Comparison of ENCODE assay signal across 31 cellular contexts in the genomic region with DNA sequence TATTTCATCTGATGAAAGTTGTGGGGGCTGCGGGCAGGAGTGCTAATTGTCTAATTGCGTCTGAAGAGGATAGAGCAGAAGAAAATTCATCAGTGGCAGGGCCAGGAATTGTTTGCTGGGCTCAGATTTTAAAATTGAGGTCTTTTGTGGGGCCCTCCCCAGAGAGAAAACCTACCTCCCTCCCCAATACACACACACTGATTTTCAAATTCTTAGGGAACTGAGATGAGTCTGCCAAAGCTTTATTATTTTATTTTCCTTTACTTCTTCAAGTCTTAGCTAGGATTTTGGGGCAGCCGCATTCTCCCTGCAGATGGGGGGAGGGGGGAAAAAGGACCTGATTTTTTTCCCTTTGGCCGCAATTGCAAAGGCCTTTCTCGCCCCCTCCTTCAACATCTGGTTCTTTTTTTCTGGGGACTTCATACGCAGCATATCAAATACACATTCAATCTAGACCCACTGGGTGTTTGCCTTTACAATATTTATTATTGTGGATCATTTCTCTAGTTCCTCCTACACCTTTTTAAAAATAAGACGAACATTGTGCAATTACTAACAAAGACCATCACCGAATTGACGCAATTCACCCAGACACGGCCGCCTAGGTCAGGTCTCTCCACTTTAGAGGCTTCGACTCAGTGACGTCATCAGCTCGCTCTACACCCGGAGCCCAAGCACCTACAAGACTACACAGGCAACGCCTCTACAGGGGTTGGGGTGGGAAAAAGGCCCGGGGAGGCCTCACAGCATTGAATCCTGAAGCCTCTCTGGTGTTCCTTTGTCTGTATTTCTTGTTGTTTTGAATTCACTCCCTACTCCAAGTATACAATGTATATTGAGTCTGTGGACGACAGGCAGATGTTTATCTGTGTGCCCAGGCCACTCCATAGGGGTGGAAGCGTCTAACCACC. TPM values are rescaled to one million over a fixed set of nuclear protein-coding genes. Genes with fewer than 3 reads are reported as not detected.
A peak's percentile ranks its signal among the peaks of the same experiment; 100 is the strongest.
DNase-seq lines count a peak whose midpoint lies in the region; ATAC-seq, FAIRE-seq and TF ChIP-seq lines count a peak whose summit lies in the region.
"Had no signal": no experiment of that assay in that cellular context is flagged by ENCODE, and none has a peak within 500 bp of the region (broad histone marks: within the 10 kb centered on the region; RNA-seq: fewer than 3 reads in every experiment).

No MANE protein-coding gene starts in this region.

- TF ChIP-seq RAD21 in H1 (IDR thresholded peaks at IDR 0.05 in 1 of 2, conservative IDR thresholded peaks at IDR 0.05 in 1 of 2; ENCODE audit: low read depth in 2 of 2, low read length in 2 of 2), result no peak

- no peaks in the 10 kb centered on the region for H3K79me2 ChIP-seq in H1 (ENCODE audit: control insufficient read depth in 1 of 2, insufficient read depth in 2 of 2, low read length in 2 of 2)

- H3K18ac ChIP-seq in H1 (ENCODE audit: extremely low read depth, low read length), result no peak overlapping the region

- no peak for ATAC-seq in omental fat pad (ENCODE audit: low FRiP score)
- no peak for ATAC-seq in GM18907 (IDR thresholded peaks at IDR 0.05; ENCODE audit: unreplicated experiment)
- ATAC-seq: activated CD4-positive, CD25-positive, alpha-beta regulatory T cell treated with anti-CD3 and anti-CD28 coated beads, Interleukin-2, amount 50 U/mL, for 24 hours; activated T-cell treated with anti-CD3 and anti-CD28 coated beads, Interleukin-2, amount 50 U/mL, for 4 hours; gastroesophageal sphincter; lower lobe of right lung; stimulated activated effector memory CD8-positive, alpha-beta T cell treated with anti-CD3 and anti-CD28 coated beads, Interleukin-12 subunit alpha, Interleukin-12 subunit beta, amount 100 ng/mL, for 72 hours had no signal

- no peak overlapping the region for H3K14ac ChIP-seq in H1 (ENCODE audit: insufficient read length)

- peak overlapping the region; percentile 35 to 95; a peak in 3 of 4 replicates for H3K4me2 ChIP-seq in H1 (ENCODE audit: insufficient read depth in 1 of 2, low read depth in 2 of 2, low read length in 2 of 2)
- H3K4me2 ChIP-seq: KMS-11, smooth muscle cell had no signal

- peaks cover 2% of the 10 kb centered on the region for H3K4me1 Mint-ChIP-seq in activated CD4-positive, alpha-beta T cell treated with anti-CD3 and anti-CD28 coated beads, Interleukin-2, amount 10 ng/mL, durations not matched to agents 7 days and 5 days
- H3K4me1 Mint-ChIP-seq in osteocyte (ENCODE audit: unreplicated experiment), result peaks cover 13% of the 10 kb centered on the region
- H3K4me1 Mint-ChIP-seq: stimulated activated effector memory CD8-positive, alpha-beta T cell treated with anti-CD3 and anti-CD28 coated beads, Interleukin-12 subunit alpha, Interleukin-12 subunit beta, amount 100 ng/mL, for 72 hours had no signal

- peaks cover 7% of the 10 kb centered on the region; the same call in 1 of the 2 replicates for H3K23me2 ChIP-seq in H1 (ENCODE audit: low read depth, low read length)

- H3K27ac Mint-ChIP-seq in activated CD4-positive, alpha-beta T cell treated with anti-CD3 and anti-CD28 coated beads, Interleukin-2, amount 10 ng/mL, durations not matched to agents 7 days and 5 days, result peak overlapping the region; percentile 36
- H3K27ac Mint-ChIP-seq in osteocyte (ENCODE audit: unreplicated experiment), result no peak overlapping the region
- H3K27ac Mint-ChIP-seq: activated naive CD4-positive, alpha-beta T cell treated with anti-CD3 and anti-CD28 coated beads for 36 hours; stimulated activated effector memory CD8-positive, alpha-beta T cell treated with anti-CD3 and anti-CD28 coated beads, Interleukin-12 subunit alpha, Interleukin-12 subunit beta, amount 100 ng/mL, for 72 hours had no signal

- peaks cover 76 to 97% (median 91%) of the 10 kb centered on the region in 4 experiments for H3K27me3 ChIP-seq in H1 (replicated peaks in 1 of 4; ENCODE audit: control insufficient read depth in 3 of 4, extremely low read depth in 1 of 4, insufficient read depth in 3 of 4, low read length in 3 of 4)
- H3K27me3 ChIP-seq: testis had no signal

- no peak overlapping the region for H2BK15ac ChIP-seq in H1 (ENCODE audit: low read length)

- peaks cover 85% of the 10 kb centered on the region for H3K27me3 Mint-ChIP-seq in activated CD4-positive, alpha-beta T cell treated with anti-CD3 and anti-CD28 coated beads, Interleukin-2, amount 10 ng/mL, durations not matched to agents 7 days and 5 days
- no peaks in the 10 kb centered on the region for H3K27me3 Mint-ChIP-seq in osteocyte (ENCODE audit: unreplicated experiment)

- H2BK120ac ChIP-seq in H1 (replicated peaks; ENCODE audit: low read depth, low read length), result no peak overlapping the region

- no peak for FAIRE-seq in H1 (lab: Jason Lieb, UNC)
- FAIRE-seq: colon, endometrium had no signal

- H3K9ac ChIP-seq in H1 (replicated peaks in 1 of 4; ENCODE audit: extremely low read depth in 1 of 4, low read depth in 3 of 4, low read length in 3 of 4), result no peak overlapping the region
- H3K9ac ChIP-seq: KMS-11 had no signal

- H3K9me3 ChIP-seq in H1 (ENCODE audit: insufficient read depth in 2 of 2, low read depth in 1 of 2, low read length in 1 of 2), result peaks cover 0 to 4% of the 10 kb centered on the region in 2 experiments; a peak in 1 of 4 replicates
- H3K9me3 ChIP-seq: lower lobe of right lung, testis had no signal

- H4K20me1 ChIP-seq in H1 (replicated peaks in 1 of 2; ENCODE audit: control insufficient read depth in 1 of 2, insufficient read depth in 2 of 2, low read length in 2 of 2), result peaks cover 0 to 8% of the 10 kb centered on the region in 2 experiments

- no peaks in the 10 kb centered on the region for H3K79me1 ChIP-seq in H1 (ENCODE audit: low read depth, low read length)

- no peak overlapping the region for H3K56ac ChIP-seq in H1 (replicated peaks; ENCODE audit: insufficient read length, low read depth, low read length)

- H3K4me1 ChIP-seq in H1 (replicated peaks in 1 of 4; ENCODE audit: control insufficient read depth in 3 of 4, insufficient read depth in 4 of 4, low read length in 3 of 4), result peaks cover 13 to 35% (median 21%) of the 10 kb centered on the region in 4 experiments

- H2AK5ac ChIP-seq in H1 (ENCODE audit: low read depth, low read length), result no peak overlapping the region

- no peak overlapping the region for H3K23ac ChIP-seq in H1 (ENCODE audit: insufficient read length)

- H3K4me3 ChIP-seq in astrocyte of the cerebellum (ENCODE audit: low read depth, low read length) (peak overlapping the region; percentile 21), H1 (ENCODE audit: extremely low read depth in 1 of 4, insufficient read depth in 2 of 4, low read depth in 3 of 4, low read length in 4 of 4) (peak overlapping the region in 1 of 4 experiments; percentile 68; a peak in 1 of 8 replicates)
- H3K4me3 ChIP-seq: gastroesophageal sphincter, lower lobe of right lung, Peyer's patch, smooth muscle cell, testis had no signal

- TF ChIP-seq CTCF in astrocyte of the cerebellum (IDR thresholded peaks at IDR 0.05; ENCODE audit: low read depth, low read length, missing control alignments), result no peak
- no peak for TF ChIP-seq CTCF in H1 (IDR thresholded peaks at IDR 0.05; ENCODE audit: control extremely low read depth in 1 of 3, insufficient read depth in 1 of 3, low read depth in 1 of 3, low read length in 3 of 3)
- TF ChIP-seq CTCF in osteocyte (IDR thresholded peaks at IDR 0.05), result no peak
- TF ChIP-seq CTCF in omental fat pad (IDR thresholded peaks at IDR 0.05), result no peak

- H4K8ac ChIP-seq in H1 (ENCODE audit: extremely low read depth, insufficient read depth, low read length), result no peak overlapping the region; the same call in 1 of the 2 replicates

- H3K4me3 Mint-ChIP-seq in activated CD4-positive, alpha-beta T cell treated with anti-CD3 and anti-CD28 coated beads, Interleukin-2, amount 10 ng/mL, durations not matched to agents 7 days and 5 days, result peak overlapping the region; percentile 7
- no peak overlapping the region for H3K4me3 Mint-ChIP-seq in osteocyte (ENCODE audit: unreplicated experiment)
- H3K4me3 Mint-ChIP-seq: activated naive CD4-positive, alpha-beta T cell treated with anti-CD3 and anti-CD28 coated beads for 36 hours; activated T-cell treated with anti-CD3 and anti-CD28 coated beads, Interleukin-2, amount 50 U/mL, for 4 hours; stimulated activated effector memory CD8-positive, alpha-beta T cell treated with anti-CD3 and anti-CD28 coated beads, Interleukin-12 subunit alpha, Interleukin-12 subunit beta, amount 100 ng/mL, for 72 hours had no signal

- in situ Hi-C loops in astrocyte of the cerebellum (cut with HindIII; ENCODE audit: low sequenced_read_pairs), result loop anchor here (25.0 kb wide), 1 partner anchor 577 kb away; no protein-coding TSS in a partner anchor

- no peak overlapping the region for H2BK20ac ChIP-seq in H1 (ENCODE audit: low read length)

- CTCF ChIA-PET in activated CD4-positive, alpha-beta T cell treated with anti-CD3 and anti-CD28 coated beads, Interleukin-2, amount 10 ng/mL, durations not matched to agents 7 days and 5 days (lab: Charles Lee), result no interaction called here
- CTCF ChIA-PET in H1 (lab: Charles Lee; ENCODE audit: partially characterized antibody), result interaction anchor here (0.8 to 27.3 kb wide), 7 partner anchors 8 to 32 kb away, joined by 3 to 485 read pairs (median 9); no protein-coding TSS in a partner anchor

- no peaks in the 10 kb centered on the region for H3K36me3 Mint-ChIP-seq in activated CD4-positive, alpha-beta T cell treated with anti-CD3 and anti-CD28 coated beads, Interleukin-2, amount 10 ng/mL, durations not matched to agents 7 days and 5 days (ENCODE audit: low read depth)
- H3K36me3 Mint-ChIP-seq in osteocyte (ENCODE audit: unreplicated experiment), result peaks cover 33% of the 10 kb centered on the region

- no peak overlapping the region for H2BK5ac ChIP-seq in H1 (ENCODE audit: low read depth, low read length)

- H3K4ac ChIP-seq in H1 (replicated peaks; ENCODE audit: insufficient read length, low read depth, low read length), result no peak overlapping the region

- H4K91ac ChIP-seq in H1 (replicated peaks; ENCODE audit: insufficient read length, low read length), result no peak overlapping the region

- POLR2A ChIA-PET in activated CD4-positive, alpha-beta T cell treated with anti-CD3 and anti-CD28 coated beads, Interleukin-2, amount 10 ng/mL, durations not matched to agents 7 days and 5 days (lab: Charles Lee), result no interaction called here
- POLR2A ChIA-PET in H1 (lab: Charles Lee; ENCODE audit: partially characterized antibody), result interaction anchor here (1.0 kb wide), 1 partner anchor 11 kb away, joined by 3 read pairs; no protein-coding TSS in a partner anchor

- 1% methylated on average over 19 of the region's 19 CpGs; no CpG with 5 or more reads in 1 of the 2 experiments for WGBS in H1 (ENCODE audit: extremely low coverage in 1 of 2, insufficient coverage in 1 of 2, insufficient read length in 1 of 2, insufficient replicate concordance in 2 of 2, low coverage in 1 of 2, low lambda C conversion rate in 2 of 2, missing lambda C conversion rate in 1 of 2), 2 experiments

- H2AFZ ChIP-seq in H1 (ENCODE audit: low read length), result no peak overlapping the region

- no peak for DNase-seq in activated CD4-positive, alpha-beta T cell treated with anti-CD3 and anti-CD28 coated beads, Interleukin-2, amount 10 ng/mL, durations not matched to agents 7 days and 5 days
- no peak for DNase-seq in activated CD4-positive, alpha-beta T cell treated with anti-CD3 and anti-CD28 coated beads for 48 hours
- DNase-seq in astrocyte of the cerebellum (ENCODE audit: low read depth) (no peak), H1 (ENCODE audit: low read depth in 1 of 2, low spot score in 2 of 2) (no peak), osteocyte (ENCODE audit: extremely low spot score, unreplicated experiment) (peak; percentile 63), omental fat pad (ENCODE audit: low spot score) (no peak), CD1c-positive myeloid dendritic cell (ENCODE audit: extremely low spot score) (no peak)
- DNase-seq: activated naive CD4-positive, alpha-beta T cell treated with anti-CD3 and anti-CD28 coated beads for 36 hours; activated T-cell treated with anti-CD3 and anti-CD28 coated beads, Interleukin-2, amount 50 U/mL, for 4 hours; anterior cingulate cortex; BE2C; islet precursor cell; lower lobe of right lung; NCI-H1694; NCI-H2171; NCI-H524; nucleus accumbens; Peyer's patch; SIG-M5; stimulated activated CD4-positive, alpha-beta T cell treated with anti-CD3 and anti-CD28 coated beads, Interleukin-2, amount 100 ng/mL, for 24 hours; SW 1271; testis had no signal

- peak overlapping the region; percentile 42; the same call in 1 of the 2 replicates for H2BK12ac ChIP-seq in H1 (ENCODE audit: low read depth, low read length)

- H3K27ac ChIP-seq in H1 (ENCODE audit: low read depth, low read length), result no peak overlapping the region
- H3K27ac ChIP-seq: gastroesophageal sphincter, KMS-11, lower lobe of right lung, Peyer's patch, testis had no signal

- H4K5ac ChIP-seq in H1 (ENCODE audit: insufficient read length, low read depth, low read length), result no peak overlapping the region

- H3K9me3 Mint-ChIP-seq in activated CD4-positive, alpha-beta T cell treated with anti-CD3 and anti-CD28 coated beads, Interleukin-2, amount 10 ng/mL, durations not matched to agents 7 days and 5 days, result peaks cover 2% of the 10 kb centered on the region
- no peaks in the 10 kb centered on the region for H3K9me3 Mint-ChIP-seq in osteocyte (ENCODE audit: unreplicated experiment)
- H3K9me3 Mint-ChIP-seq: activated T-cell treated with anti-CD3 and anti-CD28 coated beads, Interleukin-2, amount 50 U/mL, for 4 hours had no signal

- no peak for TF ChIP-seq POLR2A in H1 (IDR thresholded peaks at IDR 0.05; ENCODE audit: control extremely low read depth in 1 of 2, low read depth in 2 of 2, low read length in 2 of 2)

- no peak for TF ChIP-seq EP300 in H1 (IDR thresholded peaks at IDR 0.05; ENCODE audit: borderline replicate concordance in 1 of 2, low read depth in 2 of 2, low read length in 2 of 2)

- peaks cover 0 to 4% (median 0%) of the 10 kb centered on the region in 4 experiments; a peak in 2 of 8 replicates for H3K36me3 ChIP-seq in H1 (ENCODE audit: control insufficient read depth in 2 of 4, insufficient read depth in 4 of 4, low read length in 3 of 4)
- H3K36me3 ChIP-seq: BE2C, gastroesophageal sphincter, lower lobe of right lung, Peyer's patch had no signal

RNA-seq across cellular contexts. Expression of a gene that starts 16.8 kb away (rescaled TPM):
- not detected for total RNA-seq in activated CD4-positive, alpha-beta T cell treated with anti-CD3 and anti-CD28 coated beads, Interleukin-2, amount 10 ng/mL, durations not matched to agents 7 days and 5 days
- 0.13 TPM in 1 of 2 replicates, not detected in the other for total RNA-seq in H1 (2021; fragmentation: NEBNext Ultra II Directional; extraction: Animal tissue kit (Norgen Biotek cat#: 25700))
- 0.03 and 0.31 TPM in 2 replicates for polyA plus RNA-seq in H1 (2011; rRNA removed)
- polyA plus RNA-seq in H1 (2011; cell fraction: cytosol; rRNA removed), result 0.08 TPM
- 0.27 TPM for polyA plus RNA-seq in H1 (2011; cell fraction: nucleus; rRNA removed)
- polyA plus RNA-seq in H1 (2012, experiment 1 of 2), result 0.27 TPM in 1 of 4 replicates, not detected in the others
- 0.08 TPM for polyA plus RNA-seq in H1 (2012, experiment 2 of 2)
- polyA plus RNA-seq in H1 (2013, experiment 1 of 2), result 0.06 TPM
- 0.06 TPM for polyA plus RNA-seq in H1 (2013, experiment 2 of 2)
- not detected in 2 replicates for polyA minus RNA-seq in H1 (2011; rRNA and poly(A)+ RNA removed)
- polyA minus RNA-seq in H1 (2011; cell fraction: cytosol; rRNA and poly(A)+ RNA removed), result not detected
- polyA minus RNA-seq in H1 (2011; cell fraction: nucleus; rRNA and poly(A)+ RNA removed), result 0.60 TPM
- 8.6 and 8.8 TPM in 2 replicates for total RNA-seq in osteocyte
- not detected for total RNA-seq in omental fat pad
- total RNA-seq: activated naive CD4-positive, alpha-beta T cell treated with anti-CD3 and anti-CD28 coated beads for 36 hours; activated T-cell treated with anti-CD3 and anti-CD28 coated beads, Interleukin-2, amount 50 U/mL, for 4 hours; HT1080; lower lobe of right lung; Peyer's patch; smooth muscle cell had no signal
- polyA plus RNA-seq: smooth muscle cell had no signal

RNA-seq across cellular contexts. Expression of a gene that starts 19.6 kb away (rescaled TPM):
- not detected for total RNA-seq in activated CD4-positive, alpha-beta T cell treated with anti-CD3 and anti-CD28 coated beads, Interleukin-2, amount 10 ng/mL, durations not matched to agents 7 days and 5 days
- total RNA-seq in H1 (2021; fragmentation: NEBNext Ultra II Directional; extraction: Animal tissue kit (Norgen Biotek cat#: 25700)), result 1.5 and 2.2 TPM in 2 replicates
- 0.80 and 3.6 TPM in 2 replicates for polyA plus RNA-seq in H1 (2011; rRNA removed)
- 1.7 TPM for polyA plus RNA-seq in H1 (2011; cell fraction: cytosol; rRNA removed)
- 2.7 TPM for polyA plus RNA-seq in H1 (2011; cell fraction: nucleus; rRNA removed)
- 0.27 to 0.77 TPM (median 0.60 TPM) in 4 replicates for polyA plus RNA-seq in H1 (2012, experiment 1 of 2)
- polyA plus RNA-seq in H1 (2012, experiment 2 of 2), result 0.08 TPM
- polyA plus RNA-seq in H1 (2013, experiment 1 of 2), result 1.4 TPM
- polyA plus RNA-seq in H1 (2013, experiment 2 of 2), result 0.75 TPM
- 0.07 and 0.47 TPM in 2 replicates for polyA minus RNA-seq in H1 (2011; rRNA and poly(A)+ RNA removed)
- polyA minus RNA-seq in H1 (2011; cell fraction: cytosol; rRNA and poly(A)+ RNA removed), result 1.6 TPM
- polyA minus RNA-seq in H1 (2011; cell fraction: nucleus; rRNA and poly(A)+ RNA removed), result 2.4 TPM
- 89.9 and 96.9 TPM in 2 replicates for total RNA-seq in osteocyte
- total RNA-seq in omental fat pad, result not detected
- total RNA-seq: activated naive CD4-positive, alpha-beta T cell treated with anti-CD3 and anti-CD28 coated beads for 36 hours; activated T-cell treated with anti-CD3 and anti-CD28 coated beads, Interleukin-2, amount 50 U/mL, for 4 hours; HT1080; lower lobe of right lung; smooth muscle cell had no signal
- polyA plus RNA-seq: smooth muscle cell had no signal

Comparison
In these comparisons a context has a peak if more than half of its experiments do, and no peak if none do; other contexts are left out.
1. RNA of a gene that starts 19.6 kb away (total RNA-seq): 89.9 to 96.9 TPM in osteocyte; 1.5 to 2.2 TPM in H1, not detected in activated CD4-positive, alpha-beta T cell treated with anti-CD3 and anti-CD28 coated beads, Interleukin-2, amount 10 ng/mL, durations not matched to agents 7 days and 5 days and not detected in omental fat pad; every median in the first group is over 10 times any median in the second.